Comparison of ENCODE assay signal across 17 cellular contexts in the genomic region with DNA sequence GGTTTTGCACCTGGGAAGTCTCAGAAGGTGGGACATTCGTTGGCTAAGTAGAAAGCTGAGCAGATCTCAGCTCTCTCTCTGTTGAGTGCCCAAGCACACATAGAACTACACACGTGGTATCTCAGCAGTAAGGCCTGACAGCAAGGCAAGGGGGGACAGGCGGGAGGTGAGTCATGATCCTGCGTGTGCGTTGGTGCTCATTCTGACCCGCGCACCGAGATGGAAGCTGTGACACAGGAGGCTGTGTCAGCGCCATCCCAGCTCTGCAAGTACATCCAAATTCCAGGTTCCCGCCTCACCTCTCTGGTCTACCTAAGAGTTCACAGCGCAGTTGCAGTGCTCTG.
DNase-seq lines count a peak whose midpoint lies in the region; ATAC-seq, FAIRE-seq and TF ChIP-seq lines count a peak whose summit lies in the region.
"Had no signal": no experiment of that assay in that cellular context is flagged by ENCODE, and none has a peak within 500 bp of the region (broad histone marks: within the 10 kb centered on the region; RNA-seq: fewer than 3 reads in every experiment).

No MANE protein-coding gene starts in this region.

- no peak for TF ChIP-seq RAD21 in K562 (CRISPR knock-in tag; conservative IDR thresholded peaks at IDR 0.05 in 1 of 2, IDR thresholded peaks at IDR 0.05 in 1 of 2)

- H3K27ac ChIP-seq in K562 (ENCODE audit: extremely low read depth, low read depth, low read length) = no peak overlapping the region
- peak overlapping the region; percentile 9 for H3K27ac ChIP-seq in mesenchymal stem cell (ENCODE audit: low read length, poor library complexity, severe bottlenecking)
- H3K27ac ChIP-seq: GM23248, ovary, VCaP had no signal

- in situ Hi-C loops in K562 (cut with MboI) = no loop called here

- H3K36me3 ChIP-seq in K562 (ENCODE audit: control insufficient read depth, insufficient read depth, low read length) = no peaks in the 10 kb centered on the region
- H3K36me3 ChIP-seq in mesenchymal stem cell (ENCODE audit: control insufficient read depth in 1 of 2, insufficient read depth in 2 of 2, low read depth in 1 of 2, low read length in 2 of 2) = no peaks in the 10 kb centered on the region
- H3K36me3 ChIP-seq: ovary had no signal

- peak overlapping the region in 1 of 2 experiments; percentile 17; a peak in 1 of 4 replicates for H3K9ac ChIP-seq in K562 (ENCODE audit: insufficient read depth in 1 of 2, low read depth in 2 of 2, low read length in 2 of 2)
- H3K9ac ChIP-seq in mesenchymal stem cell (ENCODE audit: low read length) = no peak overlapping the region
- H3K9ac ChIP-seq: GM23248 had no signal

- H3K79me1 ChIP-seq in mesenchymal stem cell (replicated peaks; ENCODE audit: low read length, poor library complexity, severe bottlenecking) = no peaks in the 10 kb centered on the region

- H3K9me3 ChIP-seq in K562 (replicated peaks; ENCODE audit: control insufficient read depth, insufficient read depth, low read depth, low read length) (no peaks in the 10 kb centered on the region), mesenchymal stem cell (ENCODE audit: control insufficient read depth, low read length) (no peaks in the 10 kb centered on the region)
- H3K9me3 ChIP-seq: ovary had no signal

- no peak overlapping the region for H3K23ac ChIP-seq in mesenchymal stem cell (ENCODE audit: low read length in 2 of 2)

- DNase-seq in D341Med (ENCODE audit: low spot score) (peak; percentile 15), NCI-H226 (peak; percentile 23), K562 (ENCODE audit: extremely low read depth in 1 of 4, low spot score in 3 of 4) (peak in 1 of 4 experiments; percentile 37), mesenchymal stem cell (peak; percentile 88), NCI-H2227 treated with DMSO at 0.1 percent for 48 hours (lab: John Stamatoyannopoulos, UW) (no peak), occipital lobe (lab: John Stamatoyannopoulos, UW) (no peak)
- DNase-seq: activated gamma-delta T cell; DMS79 treated with DMSO at 0.1 percent for 48 hours; NCI-H1105 treated with DMSO at 0.1 percent for 48 hours; NCI-H446; ovary; stimulated activated naive CD4-positive, alpha-beta T cell had no signal

- POLR2A ChIA-PET in K562 (lab: Yijun Ruan, JAX) = interaction anchor here (0.6 to 0.8 kb wide), 2 partner anchors 10 to 46 kb away, joined by 3 read pairs; no protein-coding TSS in a partner anchor

- H3K27me3 ChIP-seq in K562 (ENCODE audit: control insufficient read depth in 2 of 2, insufficient read depth in 2 of 2, low read length in 2 of 2) (peaks cover 0 to 7% of the 10 kb centered on the region in 2 experiments; a peak in 2 of 5 replicates), mesenchymal stem cell (ENCODE audit: control insufficient read depth in 1 of 2, insufficient read depth in 1 of 2, low read length in 2 of 2) (no peaks in the 10 kb centered on the region)
- H3K27me3 ChIP-seq: ovary had no signal

- TF ChIP-seq CTCF in K562 (IDR thresholded peaks at IDR 0.05 in 2 of 3, conservative IDR thresholded peaks at IDR 0.05 in 1 of 3; ENCODE audit: insufficient read depth in 2 of 3, low read depth in 1 of 3, low read length in 3 of 3) = no peak

- H3K79me2 ChIP-seq in K562 (ENCODE audit: control insufficient read depth, insufficient read depth, low read length) = no peaks in the 10 kb centered on the region

- H2AFZ ChIP-seq in K562 (ENCODE audit: low read depth, low read length) = 0 out of 2 replicates have a peak overlapping the region, but pooled peaks have one; percentile 63
- no peak overlapping the region for H2AFZ ChIP-seq in mesenchymal stem cell (ENCODE audit: low read depth, low read length)

- H4K20me1 ChIP-seq in K562 (replicated peaks; ENCODE audit: control insufficient read depth, insufficient read depth, low read length) = no peaks in the 10 kb centered on the region

- peak overlapping the region; percentile 46 for H4K8ac ChIP-seq in mesenchymal stem cell (ENCODE audit: low read length)

- H3K4me2 ChIP-seq in K562 (ENCODE audit: insufficient read depth, low read length) (0 out of 2 replicates have a peak overlapping the region, but pooled peaks have one; percentile 11), mesenchymal stem cell (ENCODE audit: low read length, poor library complexity, severe bottlenecking) (peak overlapping the region; percentile 36)

- TF ChIP-seq EP300 in K562 (IDR thresholded peaks at IDR 0.05; ENCODE audit: low read length) = no peak

- no peak overlapping the region for H2BK120ac ChIP-seq in mesenchymal stem cell (ENCODE audit: low read depth, low read length)

- ATAC-seq in K562 (peak; percentile 41; the same call in 2 of the 3 replicates), GM21423 (IDR thresholded peaks at IDR 0.05; ENCODE audit: unreplicated experiment) (no peak), GM19351 (IDR thresholded peaks at IDR 0.05; ENCODE audit: unreplicated experiment) (no peak)

- no TSS peak for BruUV-seq in K562 (replicated peaks; lab: Mats Ljungman, UMichigan)

- peak overlapping the region; percentile 63 to 77 for H3K18ac ChIP-seq in mesenchymal stem cell (ENCODE audit: low read depth in 1 of 2, low read length in 2 of 2)

- no peak overlapping the region for H2AK5ac ChIP-seq in mesenchymal stem cell (ENCODE audit: low read length, severe bottlenecking)

- no peak for TF ChIP-seq POLR2A in K562 (conservative IDR thresholded peaks at IDR 0.05)

- H3K4ac ChIP-seq in mesenchymal stem cell (ENCODE audit: low read depth in 1 of 2, low read length in 2 of 2) = no peak overlapping the region

- no peak overlapping the region for H4K91ac ChIP-seq in mesenchymal stem cell (ENCODE audit: low read length)

- peak overlapping the region; percentile 2 to 46 for H2BK12ac ChIP-seq in mesenchymal stem cell (ENCODE audit: low read length in 2 of 2)

- H3K9me1 ChIP-seq in K562 (ENCODE audit: control insufficient read depth, insufficient read depth, low read length) = no peaks in the 10 kb centered on the region

- H3K4me1 ChIP-seq in K562 (replicated peaks in 1 of 2; ENCODE audit: control insufficient read depth in 2 of 2, insufficient read depth in 2 of 2, low read length in 2 of 2) (peaks cover 6 to 11% of the 10 kb centered on the region in 2 experiments; a peak in 4 of 5 replicates), mesenchymal stem cell (ENCODE audit: control insufficient read depth, insufficient read depth, low read depth, low read length) (peaks cover 30% of the 10 kb centered on the region)

- H3K4me3 ChIP-seq in K562 (no peak overlapping the region), mesenchymal stem cell (ENCODE audit: insufficient read depth in 1 of 2, low read depth in 1 of 2, low read length in 2 of 2) (no peak overlapping the region)
- H3K4me3 ChIP-seq: GM23248, ovary had no signal

- intact Hi-C loops in K562 (cut with micrococcal nuclease) = no loop called here

- WGBS in K562 (ENCODE audit: insufficient coverage, low coverage, missing lambda C conversion rate) = 14% methylated on average over 10 of the region's 11 CpGs
- 29% methylated on average over 11 of the region's 11 CpGs for WGBS in mesenchymal stem cell

- no peak overlapping the region for H2BK5ac ChIP-seq in mesenchymal stem cell (ENCODE audit: low read depth, low read length, poor library complexity, severe bottlenecking)

- FAIRE-seq in K562 (lab: Jason Lieb, UNC) = peak; percentile 59
- FAIRE-seq: bronchial epithelial cell had no signal

- CTCF ChIA-PET in K562 (lab: Yijun Ruan, JAX; ENCODE audit: low intra/inter-chr PET ratio) = no interaction called here

- H2BK15ac ChIP-seq in mesenchymal stem cell (ENCODE audit: low read depth, poor library complexity, severe bottlenecking) = no peak overlapping the region

- no peak overlapping the region for H3K14ac ChIP-seq in mesenchymal stem cell (ENCODE audit: low read length in 2 of 2)

TF ChIP-seq in K562, 482 proteins besides CTCF, POLR2A, EP300 and RAD21 (continues in another document):
- TF ChIP-seq NRF1 (conservative IDR thresholded peaks at IDR 0.05 in 1 of 2, IDR thresholded peaks at IDR 0.05 in 1 of 2) = peak; percentile 69 to 75
- peak; percentile 67 for TF ChIP-seq JUND (IDR thresholded peaks at IDR 0.05; ENCODE audit: borderline replicate concordance, low read depth, low read length)
- TF ChIP-seq JUND (tag; IDR thresholded peaks at IDR 0.05; ENCODE audit: borderline replicate concordance, low read depth, low read length) = peak; percentile 39; the same call in 1 of the 3 replicates
- TF ChIP-seq, protein P1, sequence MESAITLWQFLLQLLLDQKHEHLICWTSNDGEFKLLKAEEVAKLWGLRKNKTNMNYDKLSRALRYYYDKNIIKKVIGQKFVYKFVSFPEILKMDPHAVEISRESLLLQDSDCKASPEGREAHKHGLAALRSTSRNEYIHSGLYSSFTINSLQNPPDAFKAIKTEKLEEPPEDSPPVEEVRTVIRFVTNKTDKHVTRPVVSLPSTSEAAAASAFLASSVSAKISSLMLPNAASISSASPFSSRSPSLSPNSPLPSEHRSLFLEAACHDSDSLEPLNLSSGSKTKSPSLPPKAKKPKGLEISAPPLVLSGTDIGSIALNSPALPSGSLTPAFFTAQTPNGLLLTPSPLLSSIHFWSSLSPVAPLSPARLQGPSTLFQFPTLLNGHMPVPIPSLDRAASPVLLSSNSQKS (CRISPR knock-in tag; IDR thresholded peaks at IDR 0.05) = no peak
- TF ChIP-seq ZNF780A (CRISPR knock-in tag; IDR thresholded peaks at IDR 0.05) = no peak
- TF ChIP-seq, protein P2, sequence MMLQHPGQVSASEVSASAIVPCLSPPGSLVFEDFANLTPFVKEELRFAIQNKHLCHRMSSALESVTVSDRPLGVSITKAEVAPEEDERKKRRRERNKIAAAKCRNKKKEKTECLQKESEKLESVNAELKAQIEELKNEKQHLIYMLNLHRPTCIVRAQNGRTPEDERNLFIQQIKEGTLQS (IDR thresholded peaks at IDR 0.05) = peak; percentile 46
- TF ChIP-seq, protein P2 (CRISPR knock-in tag; conservative IDR thresholded peaks at IDR 0.05) = no peak
- TF ChIP-seq, protein P3, sequence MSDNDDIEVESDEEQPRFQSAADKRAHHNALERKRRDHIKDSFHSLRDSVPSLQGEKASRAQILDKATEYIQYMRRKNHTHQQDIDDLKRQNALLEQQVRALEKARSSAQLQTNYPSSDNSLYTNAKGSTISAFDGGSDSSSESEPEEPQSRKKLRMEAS (CRISPR knock-in tag; IDR thresholded peaks at IDR 0.05) = 0 out of 2 replicates have a peak, but pooled peaks have one; percentile 28
- TF ChIP-seq YY1 (IDR thresholded peaks at IDR 0.05; ENCODE audit: borderline replicate concordance in 1 of 3, control insufficient read depth in 1 of 3, extremely low read depth in 1 of 3, insufficient read depth in 3 of 3, insufficient read length in 1 of 3, insufficient replicate concordance in 2 of 3, low read depth in 1 of 3, low read length in 2 of 3) = no peak

Comparison
In these comparisons a context has a peak if more than half of its experiments do, and no peak if none do; other contexts are left out.
1. DNase-seq: peak in D341Med (single experiment), NCI-H226 (single experiment) and mesenchymal stem cell (single experiment); none in NCI-H2227 treated with DMSO at 0.1 percent for 48 hours (single experiment) and occipital lobe (single experiment).